ENCODE assay signal across 17 cellular contexts in genomic region chr16:54847207-54847606, GRCh38.
DNase-seq lines count a peak whose midpoint lies in the region; ATAC-seq, FAIRE-seq and TF ChIP-seq lines count a peak whose summit lies in the region.
"Had no signal": no experiment of that assay in that cellular context is flagged by ENCODE, and none has a peak within 500 bp of the region (broad histone marks: within the 10 kb centered on the region; RNA-seq: fewer than 3 reads in every experiment).

No MANE protein-coding gene starts in this region.

- H3K4me3 Mint-ChIP-seq in activated naive CD8-positive, alpha-beta T cell treated with anti-CD3 and anti-CD28 coated beads for 36 hours, result no peak overlapping the region
- H3K4me3 Mint-ChIP-seq: activated CD8-positive, alpha-beta T cell treated with anti-CD3 and anti-CD28 coated beads, Interleukin-2, amount 10 ng/mL, durations not matched to agents 7 days and 5 days; stimulated activated naive CD8-positive, alpha-beta T cell treated with anti-CD3 and anti-CD28 coated beads, Interleukin-15, amount 100 ng/mL, for 72 hours had no signal

- FAIRE-seq in urothelium cell line (lab: Jason Lieb, UNC), result no peak
- FAIRE-seq: TTC549 had no signal

- no peaks in the 10 kb centered on the region for H3K36me3 Mint-ChIP-seq in activated naive CD8-positive, alpha-beta T cell treated with anti-CD3 and anti-CD28 coated beads for 36 hours

- no peak overlapping the region for H3K27ac Mint-ChIP-seq in activated naive CD8-positive, alpha-beta T cell treated with anti-CD3 and anti-CD28 coated beads for 36 hours
- H3K27ac Mint-ChIP-seq: activated CD8-positive, alpha-beta T cell treated with anti-CD3 and anti-CD28 coated beads, Interleukin-2, amount 10 ng/mL, durations not matched to agents 7 days and 5 days; activated T-helper 2 cell treated with anti-CD3 and anti-CD28 coated beads, Interferon-gamma antibody, Interleukin-2, Interleukin-4, amounts not matched to agents 10 μg/mL and 5 μg/mL and 100 μg/mL, durations not matched to agents 14 hours and 24 hours and 36 hours; stimulated activated naive CD8-positive, alpha-beta T cell treated with anti-CD3 and anti-CD28 coated beads, Interleukin-15, amount 100 ng/mL, for 72 hours had no signal

- intact Hi-C loops in uterus (cut with DNase I; ENCODE audit: low total_unique reads), result no loop called here

- H3K27me3 ChIP-seq in uterus, result no peaks in the 10 kb centered on the region
- H3K27me3 ChIP-seq: esophagus squamous epithelium, sigmoid colon, SJSA1 had no signal

- no peak overlapping the region for H3K27ac ChIP-seq in uterus
- H3K27ac ChIP-seq: sigmoid colon, SJSA1 had no signal

- no peaks in the 10 kb centered on the region for H3K4me1 ChIP-seq in uterus
- H3K4me1 ChIP-seq: sigmoid colon, SJSA1 had no signal

- peak; percentile 34 for DNase-seq in NCI-H2171 treated with DMSO at 0.1 percent for 48 hours (lab: John Stamatoyannopoulos, UW)
- DNase-seq in NCI-H2171 (lab: John Stamatoyannopoulos, UW), result no peak
- peak; percentile 4 for DNase-seq in NCI-H510A (lab: John Stamatoyannopoulos, UW)
- DNase-seq in glomerular visceral epithelial cell (ENCODE audit: extremely low spot score), result peak; percentile 5
- DNase-seq in urothelium cell line (ENCODE audit: low spot score), result peak; percentile 79
- DNase-seq in uterus, result no peak
- DNase-seq in activated naive CD8-positive, alpha-beta T cell treated with anti-CD3 and anti-CD28 coated beads for 36 hours, result no peak
- DNase-seq: activated CD8-positive, alpha-beta T cell treated with anti-CD3 and anti-CD28 coated beads, Interleukin-2, amount 10 ng/mL, durations not matched to agents 7 days and 5 days; COR-L47; esophagus squamous epithelium; NCI-H1436 treated with DMSO at 0.1 percent for 48 hours; sigmoid colon; stimulated activated naive CD8-positive, alpha-beta T cell treated with anti-CD3 and anti-CD28 coated beads, Interleukin-15, amount 100 ng/mL, for 72 hours had no signal

- peaks cover 6% of the 10 kb centered on the region for H3K9me3 Mint-ChIP-seq in activated naive CD8-positive, alpha-beta T cell treated with anti-CD3 and anti-CD28 coated beads for 36 hours

- H3K9me3 ChIP-seq in uterus, result no peaks in the 10 kb centered on the region
- H3K9me3 ChIP-seq: SJSA1 had no signal

- no peak for ATAC-seq in GM18511 (IDR thresholded peaks at IDR 0.05; ENCODE audit: unreplicated experiment)
- ATAC-seq: activated CD8-positive, alpha-beta T cell treated with anti-CD3 and anti-CD28 coated beads, Interleukin-2, amount 10 ng/mL, durations not matched to agents 7 days and 5 days; stimulated activated naive CD8-positive, alpha-beta T cell treated with anti-CD3 and anti-CD28 coated beads, Interleukin-15, amount 100 ng/mL, for 72 hours had no signal

- H3K27me3 Mint-ChIP-seq in activated naive CD8-positive, alpha-beta T cell treated with anti-CD3 and anti-CD28 coated beads for 36 hours, result peaks cover 2% of the 10 kb centered on the region

- TF ChIP-seq CTCF in uterus (IDR thresholded peaks at IDR 0.05), result no peak

- H3K4me3 ChIP-seq in uterus, result no peak overlapping the region
- H3K4me3 ChIP-seq: esophagus squamous epithelium, sigmoid colon, SJSA1 had no signal

- no peaks in the 10 kb centered on the region for H3K36me3 ChIP-seq in uterus
- H3K36me3 ChIP-seq: esophagus squamous epithelium, sigmoid colon, SJSA1 had no signal

- TF ChIP-seq POLR2A in uterus (IDR thresholded peaks at IDR 0.05), result no peak

- H3K4me1 Mint-ChIP-seq in activated naive CD8-positive, alpha-beta T cell treated with anti-CD3 and anti-CD28 coated beads for 36 hours, result no peaks in the 10 kb centered on the region
- H3K4me1 Mint-ChIP-seq: stimulated activated naive CD8-positive, alpha-beta T cell treated with anti-CD3 and anti-CD28 coated beads, Interleukin-15, amount 100 ng/mL, for 72 hours had no signal

Comparison
In these comparisons a context has a peak if more than half of its experiments do, and no peak if none do; other contexts are left out.
1. DNase-seq: peak in NCI-H2171 treated with DMSO at 0.1 percent for 48 hours (single experiment), NCI-H510A (single experiment), glomerular visceral epithelial cell (single experiment) and urothelium cell line (single experiment); none in NCI-H2171 (single experiment), uterus (0 of 2) and activated naive CD8-positive, alpha-beta T cell treated with anti-CD3 and anti-CD28 coated beads for 36 hours (single experiment).